In the genomic region with DNA sequence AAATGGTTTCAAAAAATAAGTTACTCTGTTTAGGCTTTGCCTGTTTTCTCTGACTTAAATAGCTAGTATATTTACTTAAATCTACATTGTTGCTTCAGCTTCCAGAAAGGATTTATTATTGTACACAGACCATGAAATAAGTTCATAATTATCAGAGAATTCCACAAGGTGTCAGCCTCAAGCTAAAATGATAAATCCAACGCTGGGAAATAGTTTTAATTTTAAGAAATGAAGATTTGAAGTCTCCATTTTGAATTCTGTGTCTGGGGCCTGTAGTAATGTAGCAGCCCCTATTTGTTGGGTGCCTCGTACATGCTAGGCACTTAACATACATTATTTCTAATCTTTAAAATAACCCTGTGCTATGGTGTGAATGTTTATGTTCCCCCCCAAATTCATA, we compare ENCODE assay signal across 16 cellular contexts.
A peak's percentile ranks its signal among the peaks of the same experiment; 100 is the strongest.
DNase-seq lines count a peak whose midpoint lies in the region; ATAC-seq, FAIRE-seq and TF ChIP-seq lines count a peak whose summit lies in the region.
"Had no signal": no experiment of that assay in that cellular context is flagged by ENCODE, and none has a peak within 500 bp of the region (broad histone marks: within the 10 kb centered on the region; RNA-seq: fewer than 3 reads in every experiment).

No MANE protein-coding gene starts in this region.

- DNase-seq in NOMO-1 treated with DMSO at 0.1 percent for 48 hours (lab: John Stamatoyannopoulos, UW; ENCODE audit: unreplicated experiment) (peak; percentile 7), NOMO-1 treated with dmso at 0.1 percent for 144 hours (lab: John Stamatoyannopoulos, UW; ENCODE audit: unreplicated experiment) (no peak), NCI-H2107 (lab: John Stamatoyannopoulos, UW) (peak; percentile 25), K562 (ENCODE audit: extremely low read depth in 1 of 4, low spot score in 3 of 4) (no peak), osteocyte (ENCODE audit: extremely low spot score, unreplicated experiment) (no peak), iPS-NIHi7 (ENCODE audit: extremely low spot score) (no peak), NCI-H1092 (lab: John Stamatoyannopoulos, UW) (no peak)
- DNase-seq: activated CD4-positive, CD25-positive, alpha-beta regulatory T cell treated with anti-CD3 and anti-CD28 coated beads, Interleukin-2, amount 50 U/mL, for 72 hours; BE2C; natural killer cell; NCI-H2029 treated with DMSO at 0.1 percent for 48 hours; SJCRH30; spleen; upper lobe of left lung had no signal

- H3K4me1 Mint-ChIP-seq in osteocyte (ENCODE audit: unreplicated experiment): no peaks in the 10 kb centered on the region
- H3K4me1 Mint-ChIP-seq: natural killer cell had no signal

- no peaks in the 10 kb centered on the region for H3K9me1 ChIP-seq in K562 (ENCODE audit: control insufficient read depth, insufficient read depth, low read length)

- ATAC-seq in K562 (no peak), GM18870 (IDR thresholded peaks at IDR 0.05; ENCODE audit: unreplicated experiment) (no peak)
- ATAC-seq: natural killer cell had no signal

- no peaks in the 10 kb centered on the region for H3K36me3 Mint-ChIP-seq in osteocyte (ENCODE audit: unreplicated experiment)
- H3K36me3 Mint-ChIP-seq: natural killer cell had no signal

- H3K27ac ChIP-seq in K562 (ENCODE audit: extremely low read depth, low read depth, low read length): no peak overlapping the region
- H3K27ac ChIP-seq: ascending aorta, SJCRH30, spleen, upper lobe of left lung had no signal

- H3K36me3 ChIP-seq in K562 (ENCODE audit: control insufficient read depth, insufficient read depth, low read length): no peaks in the 10 kb centered on the region
- H3K36me3 ChIP-seq: ascending aorta, BE2C, SJCRH30, spleen, upper lobe of left lung had no signal

- no peak overlapping the region for H3K9ac ChIP-seq in K562 (ENCODE audit: insufficient read depth in 1 of 2, low read depth in 2 of 2, low read length in 2 of 2)

- TF ChIP-seq RAD21 in K562 (CRISPR knock-in tag; conservative IDR thresholded peaks at IDR 0.05 in 1 of 2, IDR thresholded peaks at IDR 0.05 in 1 of 2): peak; percentile 27 to 44; a peak in 2 of 4 replicates

- TF ChIP-seq EP300 in K562 (IDR thresholded peaks at IDR 0.05; ENCODE audit: low read length): no peak

- H2AFZ ChIP-seq in K562 (ENCODE audit: low read depth, low read length): no peak overlapping the region

- CTCF ChIA-PET in K562 (lab: Yijun Ruan, JAX; ENCODE audit: low intra/inter-chr PET ratio): no interaction called here

- no peaks in the 10 kb centered on the region for H3K27me3 ChIP-seq in K562 (ENCODE audit: control insufficient read depth in 2 of 2, insufficient read depth in 2 of 2, low read length in 2 of 2)
- H3K27me3 ChIP-seq: ascending aorta, BE2C, SJCRH30, spleen, upper lobe of left lung had no signal

- no peak for TF ChIP-seq POLR2A in K562 (conservative IDR thresholded peaks at IDR 0.05)

- H3K79me2 ChIP-seq in K562 (ENCODE audit: control insufficient read depth, insufficient read depth, low read length): no peaks in the 10 kb centered on the region

- H3K4me2 ChIP-seq in K562 (ENCODE audit: insufficient read depth, low read length): no peak overlapping the region

- H3K4me3 Mint-ChIP-seq in osteocyte (ENCODE audit: unreplicated experiment): no peak overlapping the region
- H3K4me3 Mint-ChIP-seq: natural killer cell had no signal

- H4K20me1 ChIP-seq in K562 (replicated peaks; ENCODE audit: control insufficient read depth, insufficient read depth, low read length): no peaks in the 10 kb centered on the region

- BruUV-seq in K562 (replicated peaks; lab: Mats Ljungman, UMichigan): no TSS peak

- peaks cover 9% of the 10 kb centered on the region for H3K27me3 Mint-ChIP-seq in osteocyte (ENCODE audit: unreplicated experiment)

- intact Hi-C loops in K562 (cut with micrococcal nuclease): no loop called here

- no peaks in the 10 kb centered on the region for H3K9me3 Mint-ChIP-seq in osteocyte (ENCODE audit: unreplicated experiment)
- H3K9me3 Mint-ChIP-seq: natural killer cell had no signal

- FAIRE-seq in K562 (lab: Jason Lieb, UNC): no peak

- WGBS in K562 (ENCODE audit: insufficient coverage, low coverage, missing lambda C conversion rate): 3% methylated on average over 2 of the region's 2 CpGs

- H3K27ac Mint-ChIP-seq in osteocyte (ENCODE audit: unreplicated experiment): no peak overlapping the region
- H3K27ac Mint-ChIP-seq: natural killer cell had no signal

- in situ Hi-C loops in K562 (cut with MboI): loop anchor here (25.0 kb wide), 1 partner anchor 519 kb away; no protein-coding TSS in a partner anchor

- no peaks in the 10 kb centered on the region for H3K9me3 ChIP-seq in K562 (replicated peaks; ENCODE audit: control insufficient read depth, insufficient read depth, low read depth, low read length)
- H3K9me3 ChIP-seq: ascending aorta, BE2C, SJCRH30, spleen, upper lobe of left lung had no signal

- POLR2A ChIA-PET in K562 (lab: Yijun Ruan, JAX): no interaction called here

- no peaks in the 10 kb centered on the region; a peak in 1 of 5 replicates for H3K4me1 ChIP-seq in K562 (replicated peaks in 1 of 2; ENCODE audit: control insufficient read depth in 2 of 2, insufficient read depth in 2 of 2, low read length in 2 of 2)
- H3K4me1 ChIP-seq: ascending aorta, BE2C, spleen, upper lobe of left lung had no signal

- H3K4me3 ChIP-seq in K562: no peak overlapping the region
- H3K4me3 ChIP-seq: ascending aorta, SJCRH30, spleen, upper lobe of left lung had no signal

- TF ChIP-seq CTCF in K562 (IDR thresholded peaks at IDR 0.05 in 2 of 3, conservative IDR thresholded peaks at IDR 0.05 in 1 of 3; ENCODE audit: insufficient read depth in 2 of 3, low read depth in 1 of 3, low read length in 3 of 3) (0 out of 6 replicates have a peak, but pooled peaks of 1 of the 3 experiments have one; percentile 11), osteocyte (IDR thresholded peaks at IDR 0.05) (peak; percentile 41)

TF ChIP-seq in K562, 482 proteins besides CTCF, POLR2A, EP300 and RAD21:
- TF ChIP-seq KLF16 (IDR thresholded peaks at IDR 0.05): no peak

Comparison
In these comparisons a context has a peak if more than half of its experiments do, and no peak if none do; other contexts are left out.
1. DNase-seq: peak in NOMO-1 treated with DMSO at 0.1 percent for 48 hours (single experiment) and NCI-H2107 (single experiment); none in NOMO-1 treated with dmso at 0.1 percent for 144 hours (single experiment), K562 (0 of 4), osteocyte (single experiment), iPS-NIHi7 (single experiment) and NCI-H1092 (single experiment).